9 cellular contexts compared by ENCODE assay signal in genomic region chr18:48993586-48993985, GRCh38. TPM values are rescaled to one million over a fixed set of nuclear protein-coding genes. Genes with fewer than 3 reads are reported as not detected.
DNase-seq lines count a peak whose midpoint lies in the region; ATAC-seq and TF ChIP-seq lines count a peak whose summit lies in the region.
"Had no signal": no experiment of that assay in that cellular context is flagged by ENCODE, and none has a peak within 500 bp of the region (broad histone marks: within the 10 kb centered on the region; RNA-seq: fewer than 3 reads in every experiment).

No MANE protein-coding gene starts in this region.

- H2AFZ ChIP-seq in PC-9: no peak overlapping the region

- BruUV-seq in PC-9 (replicated peaks; lab: Mats Ljungman, UMichigan): no TSS peak

- H3K27ac Mint-ChIP-seq in activated CD4-positive, alpha-beta T cell treated with anti-CD3 and anti-CD28 coated beads, Interleukin-2, amount 10 ng/mL, durations not matched to agents 7 days and 5 days: no peak overlapping the region
- H3K27ac Mint-ChIP-seq: activated CD8-positive, alpha-beta memory T cell treated with anti-CD3 and anti-CD28 coated beads, Interleukin-2, amount 10 ng/mL, durations not matched to agents 7 days and 5 days had no signal

- H3F3A ChIP-seq in PC-9 (ENCODE audit: insufficient read depth, low read depth): peaks cover 67% of the 10 kb centered on the region

- CTCF ChIA-PET in PC-9 (lab: Charles Lee): no interaction called here
- CTCF ChIA-PET in activated CD4-positive, alpha-beta T cell treated with anti-CD3 and anti-CD28 coated beads, Interleukin-2, amount 10 ng/mL, durations not matched to agents 7 days and 5 days (lab: Charles Lee): no interaction called here

- no peak for TF ChIP-seq POLR2A in gastrocnemius medialis (IDR thresholded peaks at IDR 0.05)

- peaks cover 5% of the 10 kb centered on the region for H3K27me3 Mint-ChIP-seq in activated CD4-positive, alpha-beta T cell treated with anti-CD3 and anti-CD28 coated beads, Interleukin-2, amount 10 ng/mL, durations not matched to agents 7 days and 5 days
- H3K27me3 Mint-ChIP-seq: activated CD8-positive, alpha-beta memory T cell treated with anti-CD3 and anti-CD28 coated beads, Interleukin-2, amount 10 ng/mL, durations not matched to agents 7 days and 5 days had no signal

- H3K4me3 Mint-ChIP-seq in activated CD4-positive, alpha-beta T cell treated with anti-CD3 and anti-CD28 coated beads, Interleukin-2, amount 10 ng/mL, durations not matched to agents 7 days and 5 days: no peak overlapping the region
- H3K4me3 Mint-ChIP-seq: activated CD8-positive, alpha-beta memory T cell treated with anti-CD3 and anti-CD28 coated beads, Interleukin-2, amount 10 ng/mL, durations not matched to agents 7 days and 5 days had no signal

- no peaks in the 10 kb centered on the region for H3K9me3 Mint-ChIP-seq in activated CD4-positive, alpha-beta T cell treated with anti-CD3 and anti-CD28 coated beads, Interleukin-2, amount 10 ng/mL, durations not matched to agents 7 days and 5 days

- no peaks in the 10 kb centered on the region for H3K79me2 ChIP-seq in PC-9 (ENCODE audit: low read depth)

- H3K4me1 ChIP-seq in PC-9 (replicated peaks; ENCODE audit: insufficient read depth) (peaks cover 98% of the 10 kb centered on the region), gastrocnemius medialis (peaks cover 32 to 34% of the 10 kb centered on the region in 2 donors)

- DNase-seq in AG20443 (ENCODE audit: low spot score): peak; percentile 39
- no peak for DNase-seq in PC-9
- DNase-seq in glomerular visceral epithelial cell (ENCODE audit: extremely low spot score): peak; percentile 42
- no peak for DNase-seq in gastrocnemius medialis
- DNase-seq in NCI-H2171 treated with DMSO at 0.1 percent for 48 hours (lab: John Stamatoyannopoulos, UW): no peak
- no peak for DNase-seq in activated CD4-positive, alpha-beta T cell treated with anti-CD3 and anti-CD28 coated beads, Interleukin-2, amount 10 ng/mL, durations not matched to agents 7 days and 5 days
- no peak for DNase-seq in activated naive CD4-positive, alpha-beta T cell (lab: John Stamatoyannopoulos, UW)
- DNase-seq: activated CD8-positive, alpha-beta memory T cell treated with anti-CD3 and anti-CD28 coated beads, Interleukin-2, amount 10 ng/mL, durations not matched to agents 7 days and 5 days had no signal

- no peaks in the 10 kb centered on the region for H3K27me3 ChIP-seq in PC-9 (ENCODE audit: insufficient read depth, low read depth)
- no peaks in the 10 kb centered on the region for H3K27me3 ChIP-seq in gastrocnemius medialis

- no peak for ATAC-seq in gastrocnemius medialis
- ATAC-seq in GM18873 (IDR thresholded peaks at IDR 0.05; ENCODE audit: low FRiP score, unreplicated experiment): no peak
- ATAC-seq: activated CD8-positive, alpha-beta memory T cell treated with anti-CD3 and anti-CD28 coated beads, Interleukin-2, amount 10 ng/mL, durations not matched to agents 7 days and 5 days had no signal

- POLR2A ChIA-PET in PC-9 (lab: Charles Lee; ENCODE audit: unreplicated experiment): no interaction called here
- POLR2A ChIA-PET in activated CD4-positive, alpha-beta T cell treated with anti-CD3 and anti-CD28 coated beads, Interleukin-2, amount 10 ng/mL, durations not matched to agents 7 days and 5 days (lab: Charles Lee): no interaction called here

- no peaks in the 10 kb centered on the region for H3K9me2 ChIP-seq in PC-9 (ENCODE audit: insufficient read depth)

- in situ Hi-C loops in gastrocnemius medialis (cut with MboI; ENCODE audit: low sequenced_read_pairs in 4 of 4): no loop called here

- H3K4me2 ChIP-seq in PC-9: peak overlapping the region; percentile 81

- H3K9me3 ChIP-seq in PC-9 (ENCODE audit: insufficient read depth, low read depth) (no peaks in the 10 kb centered on the region), gastrocnemius medialis (no peaks in the 10 kb centered on the region)

- no peaks in the 10 kb centered on the region for H3K36me3 Mint-ChIP-seq in activated CD4-positive, alpha-beta T cell treated with anti-CD3 and anti-CD28 coated beads, Interleukin-2, amount 10 ng/mL, durations not matched to agents 7 days and 5 days (ENCODE audit: low read depth)
- H3K36me3 Mint-ChIP-seq: activated CD8-positive, alpha-beta memory T cell treated with anti-CD3 and anti-CD28 coated beads, Interleukin-2, amount 10 ng/mL, durations not matched to agents 7 days and 5 days had no signal

- no peaks in the 10 kb centered on the region for H4K20me1 ChIP-seq in PC-9 (ENCODE audit: insufficient read depth)

- H3K4me3 ChIP-seq in PC-9 (no peak overlapping the region), gastrocnemius medialis (no peak overlapping the region)

- H3K36me3 ChIP-seq in PC-9 (ENCODE audit: low read depth): no peaks in the 10 kb centered on the region
- H3K36me3 ChIP-seq in gastrocnemius medialis: no peaks in the 10 kb centered on the region

- H3K27ac ChIP-seq in PC-9 (no peak overlapping the region), gastrocnemius medialis (peak overlapping the region in 3 of 4 donors; percentile 52 to 67 (median 58))

- TF ChIP-seq CTCF in PC-9 (conservative IDR thresholded peaks at IDR 0.05): no peak
- no peak for TF ChIP-seq CTCF in gastrocnemius medialis (IDR thresholded peaks at IDR 0.05 in 4 of 5, conservative IDR thresholded peaks at IDR 0.05 in 1 of 5)

- intact Hi-C loops in PC-9 (cut with micrococcal nuclease; ENCODE audit: unreplicated experiment): loop anchor here (5.0 kb wide), 1 partner anchor 91 kb away; no protein-coding TSS in a partner anchor
- intact Hi-C loops in gastrocnemius medialis (cut with DNase I; ENCODE audit: low total_unique reads): no loop called here

- peaks cover 24% of the 10 kb centered on the region for H3K4me1 Mint-ChIP-seq in activated CD4-positive, alpha-beta T cell treated with anti-CD3 and anti-CD28 coated beads, Interleukin-2, amount 10 ng/mL, durations not matched to agents 7 days and 5 days

RNA-seq across cellular contexts. Expression of gene SMAD7, which starts 42.8 kb away (rescaled TPM):
- total RNA-seq in PC-9 (2021) (5.0 and 5.8 TPM in 2 replicates), gastrocnemius medialis (10 to 100 TPM in 3 of 4 donors, 1 to 10 TPM in 1; 9.1 to 13.4 (median 10.8) TPM)
- 10 to 100 TPM; 19.5 to 21.7 TPM for total RNA-seq in activated CD4-positive, alpha-beta T cell treated with anti-CD3 and anti-CD28 coated beads, Interleukin-2, amount 10 ng/mL, durations not matched to agents 7 days and 5 days

Comparison
In these comparisons a context has a peak if more than half of its experiments do, and no peak if none do; other contexts are left out.
1. DNase-seq: peak in AG20443 (single experiment) and glomerular visceral epithelial cell (single experiment); none in PC-9 (0 of 2), gastrocnemius medialis (0 of 2), NCI-H2171 treated with DMSO at 0.1 percent for 48 hours (single experiment), activated CD4-positive, alpha-beta T cell treated with anti-CD3 and anti-CD28 coated beads, Interleukin-2, amount 10 ng/mL, durations not matched to agents 7 days and 5 days (single experiment) and activated naive CD4-positive, alpha-beta T cell (0 of 4).